In genomic region chr1:180101411-180101810, GRCh38 we compare ENCODE assay signal across 27 cellular contexts.
"Had no signal": no experiment of that assay in that cellular context is flagged by ENCODE, and none has a peak within 500 bp of the region (broad histone marks: within the 10 kb centered on the region; RNA-seq: fewer than 3 reads in every experiment).

No MANE protein-coding gene starts in this region.

- H3K4me3 ChIP-seq: heart left ventricle, left lung, lower lobe of right lung, suprapubic skin, tibial artery had no signal

- H3K27me3 Mint-ChIP-seq: activated CD4-positive, alpha-beta memory T cell treated with anti-CD3 and anti-CD28 coated beads for 36 hours; activated CD4-positive, alpha-beta T cell treated with anti-CD3 and anti-CD28 coated beads, Interleukin-2, amount 10 ng/mL, durations not matched to agents 24 days and 14 days; activated T-helper 17 cell treated with anti-CD3 and anti-CD28 coated beads, Interleukin-2, amount 50 U/mL, for 72 hours had no signal

- H3K27ac ChIP-seq: foreskin keratinocyte, heart left ventricle, left lung, lower lobe of right lung, suprapubic skin, tibial artery had no signal

- H3K27ac Mint-ChIP-seq: activated CD4-positive, alpha-beta memory T cell treated with anti-CD3 and anti-CD28 coated beads for 36 hours; activated CD4-positive, alpha-beta T cell treated with anti-CD3 and anti-CD28 coated beads, Interleukin-2, amount 10 ng/mL, durations not matched to agents 24 days and 14 days; T-helper 1 cell treated with Interleukin-12 subunit alpha and Interleukin-12 subunit beta and Interleukin-4 antibody, amounts not matched to agents 30 μg/mL and 1 μg/mL, for 36 hours had no signal

- H3K9me3 Mint-ChIP-seq: activated CD4-positive, alpha-beta memory T cell treated with anti-CD3 and anti-CD28 coated beads for 36 hours; activated CD4-positive, alpha-beta T cell treated with anti-CD3 and anti-CD28 coated beads, Interleukin-2, amount 10 ng/mL, durations not matched to agents 24 days and 14 days; activated T-cell treated with anti-CD3 and anti-CD28 coated beads, Interleukin-2, amount 50 U/mL, for 4 hours; activated T-helper 17 cell treated with anti-CD3 and anti-CD28 coated beads, Interleukin-2, amount 50 U/mL, for 72 hours; nephron; stimulated activated effector memory CD8-positive, alpha-beta T cell treated with anti-CD3 and anti-CD28 coated beads, Interleukin-12 subunit alpha, Interleukin-12 subunit beta, amount 100 ng/mL, for 72 hours; T-helper 1 cell treated with Interleukin-12 subunit alpha and Interleukin-12 subunit beta and Interleukin-4 antibody, amounts not matched to agents 30 μg/mL and 1 μg/mL, for 36 hours had no signal

- ATAC-seq: activated T-cell treated with anti-CD3 and anti-CD28 coated beads, Interleukin-2, amount 50 U/mL, for 4 hours; activated T-helper 17 cell treated with anti-CD3 and anti-CD28 coated beads, Interleukin-2, amount 50 U/mL, for 72 hours; esophagus mucosa; foreskin keratinocyte; heart left ventricle; left lung; lower lobe of right lung; sciatic nerve; stimulated activated effector memory CD8-positive, alpha-beta T cell treated with anti-CD3 and anti-CD28 coated beads, Interleukin-12 subunit alpha, Interleukin-12 subunit beta, amount 100 ng/mL, for 72 hours had no signal

- H3K4me1 Mint-ChIP-seq: activated T-helper 17 cell treated with anti-CD3 and anti-CD28 coated beads, Interleukin-2, amount 50 U/mL, for 72 hours; nephron had no signal

- H3K4me1 ChIP-seq: foreskin keratinocyte, suprapubic skin, tibial artery had no signal

- H3K4me3 Mint-ChIP-seq: activated CD4-positive, alpha-beta memory T cell treated with anti-CD3 and anti-CD28 coated beads for 36 hours; activated CD4-positive, alpha-beta T cell treated with anti-CD3 and anti-CD28 coated beads, Interleukin-2, amount 10 ng/mL, durations not matched to agents 24 days and 14 days; activated T-cell treated with anti-CD3 and anti-CD28 coated beads, Interleukin-2, amount 50 U/mL, for 4 hours; activated T-helper 17 cell treated with anti-CD3 and anti-CD28 coated beads, Interleukin-2, amount 50 U/mL, for 72 hours; nephron; stimulated activated effector memory CD8-positive, alpha-beta T cell treated with anti-CD3 and anti-CD28 coated beads, Interleukin-12 subunit alpha, Interleukin-12 subunit beta, amount 100 ng/mL, for 72 hours; T-helper 1 cell treated with Interleukin-12 subunit alpha and Interleukin-12 subunit beta and Interleukin-4 antibody, amounts not matched to agents 30 μg/mL and 1 μg/mL, for 36 hours had no signal

- DNase-seq: activated CD4-positive, alpha-beta memory T cell treated with anti-CD3 and anti-CD28 coated beads for 36 hours; activated CD4-positive, alpha-beta T cell treated with anti-CD3 and anti-CD28 coated beads, Interleukin-2, amount 10 ng/mL, durations not matched to agents 24 days and 14 days; activated CD4-positive, CD25-positive, alpha-beta regulatory T cell treated with anti-CD3 and anti-CD28 coated beads, Interleukin-2, amount 50 U/mL, for 72 hours; activated CD8-positive, alpha-beta memory T cell treated with anti-CD3 and anti-CD28 coated beads, Interleukin-2, amount 50 U/mL, for 4 hours; activated gamma-delta T cell treated with Interleukin-2 at 50 U/mL for 16 hours; activated naive CD4-positive, alpha-beta T cell treated with anti-CD3 and anti-CD28 coated beads, Interleukin-2, amount 50 U/mL, for 16 hours; activated T-cell treated with anti-CD3 and anti-CD28 coated beads, Interleukin-2, amount 50 U/mL, for 4 hours; amniotic stem cell; caudate nucleus; foreskin keratinocyte; heart left ventricle; hypothalamus; left lung; lower lobe of right lung; mesenchymal stem cell; small intestine; stimulated activated CD4-positive, alpha-beta T cell treated with anti-CD3 and anti-CD28 coated beads, Interleukin-4, amount 100 ng/mL, for 24 hours; SW 1271; tibial artery had no signal

- H3K9me3 ChIP-seq: heart left ventricle, left lung, lower lobe of right lung, neutrophil, suprapubic skin, tibial artery had no signal

- H3K27me3 ChIP-seq: foreskin keratinocyte, heart left ventricle, left lung, neutrophil, suprapubic skin, tibial artery had no signal
